8 cellular contexts compared by ENCODE assay signal in the genomic region with DNA sequence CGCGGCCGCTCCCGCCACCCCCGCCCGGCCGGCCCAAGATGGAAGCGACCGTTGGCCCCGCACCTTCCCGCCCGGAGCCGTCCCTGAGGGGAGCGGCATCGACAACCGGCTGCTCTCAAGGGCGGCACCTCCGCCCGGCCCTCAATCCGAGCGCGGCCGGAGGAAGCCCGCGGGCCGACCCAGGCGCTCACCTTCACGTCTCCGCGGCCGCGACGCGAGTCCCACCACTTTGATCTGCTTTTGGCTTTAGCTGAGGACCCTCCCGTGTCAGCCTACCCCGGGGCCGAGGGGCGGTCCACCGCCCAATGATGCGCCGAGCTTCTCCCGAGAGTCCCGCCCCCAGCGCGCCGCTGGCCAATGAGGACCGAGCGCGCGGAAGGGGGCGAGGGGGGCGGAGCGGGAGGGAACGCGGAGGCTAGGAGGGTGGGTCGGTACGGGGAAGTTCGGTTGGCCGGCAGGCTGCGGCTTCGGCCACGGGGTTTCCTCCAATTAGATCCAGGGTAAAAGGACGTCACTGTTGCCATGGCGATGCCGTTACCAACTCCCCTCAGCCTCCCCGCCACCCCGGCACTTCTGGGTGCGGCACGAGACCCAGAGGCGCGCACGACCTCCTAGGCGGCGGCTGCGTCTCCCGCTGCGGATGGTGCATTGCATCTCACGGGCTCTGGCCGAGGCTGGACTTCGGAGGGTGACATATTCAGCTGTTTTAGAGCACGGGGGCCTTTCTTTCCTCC.
A peak's percentile ranks its signal among the peaks of the same experiment; 100 is the strongest.
DNase-seq lines count a peak whose midpoint lies in the region; ATAC-seq and TF ChIP-seq lines count a peak whose summit lies in the region.

Gene YWHAQ (minus strand): TSS at position 248 of the 734 bp plus-strand sequence. CDS start 545 bp downstream, outside the sequence.

- no peaks in the 10 kb centered on the region for H3K9me3 Mint-ChIP-seq in central memory CD8-positive, alpha-beta T cell

- peak; percentile 94 for DNase-seq in AG09309 (ENCODE audit: low read depth)
- DNase-seq in NCI-H446 (lab: John Stamatoyannopoulos, UW), result peak; percentile 97 to 98
- peak; percentile 93 for DNase-seq in activated CD4-positive, CD25-positive, alpha-beta regulatory T cell treated with anti-CD3 and anti-CD28 coated beads, Interleukin-2, amount 50 U/mL, for 16 hours (ENCODE audit: low read depth, low spot score)
- peak; percentile 94 to 97 for DNase-seq in central memory CD8-positive, alpha-beta T cell (ENCODE audit: low spot score in 2 of 2)
- peak; percentile 99 for DNase-seq in iris pigment epithelial cell (ENCODE audit: low read depth)
- DNase-seq in stimulated activated CD4-positive, alpha-beta T cell treated with anti-CD3 and anti-CD28 coated beads, Interleukin-12 subunit alpha, Interleukin-12 subunit beta, amount 100 ng/mL, for 24 hours (ENCODE audit: low read depth in 2 of 2), result peak; percentile 92 to 96

- H3K4me3 ChIP-seq in AG09309 (ENCODE audit: control insufficient read depth, low read depth, low read length), result peak within 1 kb of the TSS; percentile 86

- no peaks in the 10 kb centered on the region for H3K27me3 Mint-ChIP-seq in central memory CD8-positive, alpha-beta T cell

- peak within 1 kb of the TSS; percentile 97 for H3K27ac Mint-ChIP-seq in central memory CD8-positive, alpha-beta T cell (ENCODE audit: low read depth)

- H3K36me3 Mint-ChIP-seq in central memory CD8-positive, alpha-beta T cell (ENCODE audit: insufficient read depth), result peaks cover 41% of the 10 kb centered on the region

- H3K4me1 Mint-ChIP-seq in central memory CD8-positive, alpha-beta T cell, result peaks cover 36% of the 10 kb centered on the region

- ATAC-seq in GM19025 (IDR thresholded peaks at IDR 0.05; ENCODE audit: low read depth, unreplicated experiment), result peak; percentile 92
- ATAC-seq in HG03342 (IDR thresholded peaks at IDR 0.05; ENCODE audit: unreplicated experiment), result peak; percentile 91
- ATAC-seq in central memory CD8-positive, alpha-beta T cell (replicated peaks; ENCODE audit: extremely low read depth, poor library complexity, severe bottlenecking), result peak; percentile 87

- peak within 1 kb of the TSS; percentile 89 for H3K4me3 Mint-ChIP-seq in central memory CD8-positive, alpha-beta T cell

- no peak for TF ChIP-seq CTCF in AG09309 (IDR thresholded peaks at IDR 0.05; ENCODE audit: control insufficient read depth, insufficient read depth, low read depth, low read length, missing control alignments)

Comparison
In these comparisons a context has a peak if more than half of its experiments do, and no peak if none do; other contexts are left out.
1. Peak in every context shown above with its lines: DNase-seq, ATAC-seq and H3K4me3 ChIP-seq.